Comparison of ENCODE assay signal across 8 cellular contexts in genomic region chr1:100353073-100353801, GRCh38. TPM values are rescaled to one million over a fixed set of nuclear protein-coding genes. Genes with fewer than 3 reads are reported as not detected.
DNase-seq lines count a peak whose midpoint lies in the region; ATAC-seq, FAIRE-seq and TF ChIP-seq lines count a peak whose summit lies in the region.

No MANE protein-coding gene starts in this region.

- no peak overlapping the region for H3K14ac ChIP-seq in H1 (ENCODE audit: insufficient read length)

- 0 out of 2 replicates have a peak overlapping the region, but pooled peaks have one; percentile 55 for H2BK5ac ChIP-seq in H1 (ENCODE audit: low read depth, low read length)

- no peak for TF ChIP-seq RAD21 in H1 (IDR thresholded peaks at IDR 0.05 in 1 of 2, conservative IDR thresholded peaks at IDR 0.05 in 1 of 2; ENCODE audit: low read depth in 2 of 2, low read length in 2 of 2)

- 1% methylated on average over 28 of the region's 28 CpGs; no CpG with 5 or more reads in 1 of the 2 experiments for WGBS in H1 (ENCODE audit: extremely low coverage in 1 of 2, insufficient coverage in 1 of 2, insufficient read length in 1 of 2, insufficient replicate concordance in 2 of 2, low coverage in 1 of 2, low lambda C conversion rate in 2 of 2, missing lambda C conversion rate in 1 of 2), 2 experiments

- no peak for FAIRE-seq in H1 (lab: Jason Lieb, UNC)

- H3K9me3 ChIP-seq in MM.1S (replicated peaks; ENCODE audit: insufficient read depth, low read length) = no peaks in the 10 kb centered on the region
- H3K9me3 ChIP-seq in H1 (ENCODE audit: insufficient read depth in 2 of 2, low read depth in 1 of 2, low read length in 1 of 2) = no peaks in the 10 kb centered on the region
- no peaks in the 10 kb centered on the region for H3K9me3 ChIP-seq in thoracic aorta

- peak overlapping the region; percentile 53 for H2AFZ ChIP-seq in MM.1S (ENCODE audit: low read length)
- H2AFZ ChIP-seq in H1 (ENCODE audit: low read length) = peak overlapping the region; percentile 68

- peak in 1 of 2 experiments; percentile 10; a peak in 1 of 3 replicates for TF ChIP-seq POLR2A in H1 (IDR thresholded peaks at IDR 0.05; ENCODE audit: control extremely low read depth in 1 of 2, low read depth in 2 of 2, low read length in 2 of 2)

- H4K8ac ChIP-seq in H1 (ENCODE audit: extremely low read depth, insufficient read depth, low read length) = 0 out of 2 replicates have a peak overlapping the region, but pooled peaks have one; percentile 7

- H3K4me2 ChIP-seq in MM.1S (ENCODE audit: low read depth, low read length) (peak overlapping the region; percentile 68), H1 (ENCODE audit: insufficient read depth in 1 of 2, low read depth in 2 of 2, low read length in 2 of 2) (peak overlapping the region; percentile 52 to 91)

- peaks cover 9% of the 10 kb centered on the region for H3F3A ChIP-seq in MM.1S (ENCODE audit: insufficient read depth, low read length)

- no peaks in the 10 kb centered on the region for H3K9me2 ChIP-seq in MM.1S (replicated peaks; ENCODE audit: insufficient read depth, low read length)

- H3K79me2 ChIP-seq in MM.1S (ENCODE audit: low read length) (peaks cover 24% of the 10 kb centered on the region), H1 (ENCODE audit: control insufficient read depth in 1 of 2, insufficient read depth in 2 of 2, low read length in 2 of 2) (peaks cover 0 to 41% of the 10 kb centered on the region in 2 experiments; a peak in 3 of 4 replicates)

- peak overlapping the region; percentile 32; the same call in 1 of the 2 replicates for H2BK12ac ChIP-seq in H1 (ENCODE audit: low read depth, low read length)

- H3K23me2 ChIP-seq in H1 (ENCODE audit: low read depth, low read length) = peaks cover 4% of the 10 kb centered on the region; the same call in 1 of the 2 replicates

- TF ChIP-seq CTCF in MM.1S (IDR thresholded peaks at IDR 0.05; ENCODE audit: low read length) (no peak), H1 (IDR thresholded peaks at IDR 0.05; ENCODE audit: control extremely low read depth in 1 of 3, insufficient read depth in 1 of 3, low read depth in 1 of 3, low read length in 3 of 3) (no peak), thoracic aorta (IDR thresholded peaks at IDR 0.05) (no peak)

- CTCF ChIA-PET in H1 (lab: Charles Lee; ENCODE audit: partially characterized antibody) = interaction anchor here (0.6 to 2.4 kb wide), 9 partner anchors 10 to 108 kb away, joined by 3 to 14 read pairs (median 3); no protein-coding TSS in a partner anchor

- H3K27ac ChIP-seq in MM.1S (ENCODE audit: low read length) (peak overlapping the region; percentile 46; the same call in 1 of the 2 replicates), H1 (ENCODE audit: low read depth, low read length) (0 out of 2 replicates have a peak overlapping the region, but pooled peaks have one; percentile 39), thoracic aorta (peak overlapping the region; percentile 55 to 62)

- H3K9ac ChIP-seq in MM.1S (ENCODE audit: low read length) (peak overlapping the region; percentile 67; the same call in 1 of the 2 replicates), H1 (replicated peaks in 1 of 4; ENCODE audit: extremely low read depth in 1 of 4, low read depth in 3 of 4, low read length in 3 of 4) (peak overlapping the region; percentile 63 to 76 (median 75))

- DNase-seq in EL = peak; percentile 36
- peak; percentile 14 for DNase-seq in MM.1S
- DNase-seq in activated CD4-positive, alpha-beta T cell treated with anti-CD3 and anti-CD28 coated beads, Interleukin-2, amount 50 U/mL, for 1 hour = peak; percentile 33
- DNase-seq in H1 (ENCODE audit: low read depth in 1 of 2, low spot score in 2 of 2) = peak in 1 of 2 experiments; percentile 77
- peak; percentile 27 for DNase-seq in mucosa of gallbladder (ENCODE audit: low spot score)
- no peak for DNase-seq in thoracic aorta (ENCODE audit: low spot score)

- peak overlapping the region; percentile 74 for H3K56ac ChIP-seq in H1 (replicated peaks; ENCODE audit: insufficient read length, low read depth, low read length)

- no peak overlapping the region for H3K23ac ChIP-seq in H1 (ENCODE audit: insufficient read length)

- H3K4me3 ChIP-seq in MM.1S (ENCODE audit: low read length) (peak overlapping the region; percentile 76), H1 (ENCODE audit: extremely low read depth in 1 of 4, insufficient read depth in 2 of 4, low read depth in 3 of 4, low read length in 4 of 4) (peak overlapping the region; percentile 81 to 98 (median 94)), thoracic aorta (peak overlapping the region; percentile 92)

- H2BK15ac ChIP-seq in H1 (ENCODE audit: low read length) = no peak overlapping the region; the same call in 1 of the 2 replicates

- ATAC-seq in GM21737 (IDR thresholded peaks at IDR 0.05; ENCODE audit: unreplicated experiment) (peak; percentile 25), thoracic aorta (ENCODE audit: insufficient number of reproducible peaks, low FRiP score, low read depth) (no peak), GM18870 (IDR thresholded peaks at IDR 0.05; ENCODE audit: unreplicated experiment) (no peak)

- H4K5ac ChIP-seq in H1 (ENCODE audit: insufficient read length, low read depth, low read length) = peak overlapping the region; percentile 39

- H3K27me3 ChIP-seq in MM.1S (replicated peaks; ENCODE audit: insufficient read depth, low read length) (no peaks in the 10 kb centered on the region), H1 (replicated peaks in 1 of 4; ENCODE audit: control insufficient read depth in 3 of 4, extremely low read depth in 1 of 4, insufficient read depth in 3 of 4, low read length in 3 of 4) (no peaks in the 10 kb centered on the region), thoracic aorta (replicated peaks; ENCODE audit: insufficient read depth) (no peaks in the 10 kb centered on the region)

- no peak overlapping the region for H4K91ac ChIP-seq in H1 (replicated peaks; ENCODE audit: insufficient read length, low read length)

- peak overlapping the region; percentile 72; the same call in 1 of the 2 replicates for H3K18ac ChIP-seq in H1 (ENCODE audit: extremely low read depth, low read length)

- TF ChIP-seq EP300 in H1 (IDR thresholded peaks at IDR 0.05; ENCODE audit: borderline replicate concordance in 1 of 2, low read depth in 2 of 2, low read length in 2 of 2) = no peak

- H4K20me1 ChIP-seq in MM.1S (ENCODE audit: insufficient read depth, low read length) = no peaks in the 10 kb centered on the region
- H4K20me1 ChIP-seq in H1 (replicated peaks in 1 of 2; ENCODE audit: control insufficient read depth in 1 of 2, insufficient read depth in 2 of 2, low read length in 2 of 2) = peaks cover 2 to 4% of the 10 kb centered on the region in 2 experiments

- H3K36me3 ChIP-seq in MM.1S (replicated peaks; ENCODE audit: insufficient read depth, low read length) = no peaks in the 10 kb centered on the region
- H3K36me3 ChIP-seq in H1 (ENCODE audit: control insufficient read depth in 2 of 4, insufficient read depth in 4 of 4, low read length in 3 of 4) = 0 out of 8 replicates have a peak, but pooled peaks cover 0 to 3% (median 0%) of the 10 kb centered on the region in 4 experiments
- no peaks in the 10 kb centered on the region for H3K36me3 ChIP-seq in thoracic aorta

- POLR2A ChIA-PET in H1 (lab: Charles Lee; ENCODE audit: partially characterized antibody) = interaction anchor here (0.6 to 4.4 kb wide), 28 partner anchors 10 to 315 kb away, joined by 3 to 33 read pairs (median 4); partner anchors contain the start of genes DBT, RTCA, SASS6 and TRMT13

- no peak overlapping the region for H2BK120ac ChIP-seq in H1 (replicated peaks; ENCODE audit: low read depth, low read length)

- 0 out of 2 replicates have a peak, but pooled peaks cover 3% of the 10 kb centered on the region for H3K79me1 ChIP-seq in H1 (ENCODE audit: low read depth, low read length)

- H2AK5ac ChIP-seq in H1 (ENCODE audit: low read depth, low read length) = no peak overlapping the region

- no peak overlapping the region for H2BK20ac ChIP-seq in H1 (ENCODE audit: low read length)

- H3K4me1 ChIP-seq in MM.1S (ENCODE audit: low read length) (peaks cover 11% of the 10 kb centered on the region; the same call in 1 of the 2 replicates), H1 (replicated peaks in 1 of 4; ENCODE audit: control insufficient read depth in 3 of 4, insufficient read depth in 4 of 4, low read length in 3 of 4) (peaks cover 0 to 7% (median 3%) of the 10 kb centered on the region in 4 experiments; a peak in 5 of 7 replicates), thoracic aorta (ENCODE audit: control insufficient read depth in 1 of 2, low read depth in 2 of 2) (peaks cover 0 to 27% of the 10 kb centered on the region in 2 donors)

- H3K4ac ChIP-seq in H1 (replicated peaks; ENCODE audit: insufficient read length, low read depth, low read length) = no peak overlapping the region

TF ChIP-seq in H1, 55 proteins besides CTCF, POLR2A, EP300 and RAD21 (continues in another document):
- TF ChIP-seq CREB1 (IDR thresholded peaks at IDR 0.05) (no peak), RFX5 (IDR thresholded peaks at IDR 0.05; ENCODE audit: borderline replicate concordance, low read depth, low read length) (no peak), RNF2 (IDR thresholded peaks at IDR 0.05; ENCODE audit: borderline replicate concordance, low read depth, low read length, missing control alignments, poor library complexity, severe bottlenecking) (no peak), HDAC2 (IDR thresholded peaks at IDR 0.05; ENCODE audit: borderline replicate concordance in 1 of 2, low read depth in 2 of 2, low read length in 2 of 2) (0 out of 4 replicates have a peak, but pooled peaks of 1 of the 2 experiments have one; percentile 15), KDM1A (IDR thresholded peaks at IDR 0.05; ENCODE audit: borderline replicate concordance, low read length) (no peak), GABPA (IDR thresholded peaks at IDR 0.05; ENCODE audit: borderline replicate concordance, insufficient read depth, low read length) (no peak), ASH2L (IDR thresholded peaks at IDR 0.05; ENCODE audit: low read length) (peak; percentile 11), FOSL1 (IDR thresholded peaks at IDR 0.05; ENCODE audit: insufficient read depth, low read depth, low read length) (no peak), SP1 (IDR thresholded peaks at IDR 0.05; ENCODE audit: low read depth, low read length) (no peak)

RNA-seq across cellular contexts. Expression of gene CDC14A, which starts 0.9 kb away (rescaled TPM):
- total RNA-seq in H1 (2021; fragmentation: NEBNext Ultra II Directional; extraction: Animal tissue kit (Norgen Biotek cat#: 25700)) = 8.9 TPM in 2 replicates
- 2.6 and 3.2 TPM in 2 replicates for polyA plus RNA-seq in H1 (2011; rRNA removed)
- 4.6 TPM for polyA plus RNA-seq in H1 (2011; cell fraction: cytosol; rRNA removed)
- 7.2 TPM for polyA plus RNA-seq in H1 (2011; cell fraction: nucleus; rRNA removed)
- polyA plus RNA-seq in H1 (2012, experiment 1 of 2) = 3.6 to 5.4 TPM (median 4.7 TPM) in 4 replicates
- 0.51 TPM for polyA plus RNA-seq in H1 (2012, experiment 2 of 2)
- polyA plus RNA-seq in H1 (2013, experiment 1 of 2) = 5.2 TPM
- 5.2 TPM for polyA plus RNA-seq in H1 (2013, experiment 2 of 2)
- 14.5 and 17.1 TPM in 2 replicates for polyA minus RNA-seq in H1 (2011; rRNA and poly(A)+ RNA removed)
- 7.2 TPM for polyA minus RNA-seq in H1 (2011; cell fraction: cytosol; rRNA and poly(A)+ RNA removed)
- polyA minus RNA-seq in H1 (2011; cell fraction: nucleus; rRNA and poly(A)+ RNA removed) = 53.1 TPM
- 7.1 TPM for total RNA-seq in mucosa of gallbladder
- total RNA-seq in thoracic aorta = 10 to 100 TPM; 10.6 to 11.3 TPM
